Comparison of ENCODE assay signal across 8 cellular contexts in the genomic region with DNA sequence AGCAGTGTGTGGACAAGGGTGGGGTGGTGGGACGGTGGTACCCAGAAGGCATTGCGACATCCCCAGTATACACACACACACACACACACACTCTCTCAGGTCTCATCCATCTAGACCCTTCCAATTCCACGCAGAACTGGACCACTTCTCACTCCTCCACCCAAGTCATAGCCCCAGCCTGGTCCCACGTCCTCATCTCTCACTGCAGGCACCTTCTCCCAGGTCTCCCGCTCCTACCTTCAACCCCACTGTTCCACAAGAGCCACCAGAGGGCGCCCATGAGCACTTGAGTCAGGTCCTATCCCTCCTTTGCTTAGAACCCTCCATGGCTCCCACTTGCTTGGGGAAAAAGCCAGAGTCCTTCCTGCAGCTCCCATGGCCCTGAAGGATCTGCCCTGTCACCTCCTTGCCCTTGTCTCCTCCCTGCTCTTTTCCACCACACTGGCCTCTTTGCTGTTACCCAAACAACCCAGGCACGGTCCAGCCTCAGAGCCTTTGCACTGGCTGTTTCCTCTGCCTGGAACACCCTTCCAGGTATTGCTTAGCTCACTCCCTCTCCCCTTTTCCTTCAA.
DNase-seq lines count a peak whose midpoint lies in the region; ATAC-seq, FAIRE-seq and TF ChIP-seq lines count a peak whose summit lies in the region.

No MANE protein-coding gene starts in this region.

- FAIRE-seq in RCC 7860 (lab: Jason Lieb, UNC): no peak

- H3K27ac ChIP-seq in GM23338 (ENCODE audit: low read depth) (no peak overlapping the region), sigmoid colon (no peak overlapping the region)

- H3K36me3 ChIP-seq in GM23338 (ENCODE audit: insufficient read depth) (no peaks in the 10 kb centered on the region), sigmoid colon (no peaks in the 10 kb centered on the region)

- H3K4me1 ChIP-seq in GM23338 (ENCODE audit: insufficient read depth) (peaks cover 7% of the 10 kb centered on the region; the same call in 1 of the 2 replicates), sigmoid colon (peaks cover 0 to 4% (median under 1%) of the 10 kb centered on the region in 4 donors)

- WGBS in sigmoid colon, 2 donors: 41 to 66% methylated on average over 7 of the region's 7 CpGs

- no peak overlapping the region for H2AFZ ChIP-seq in GM23338

- H4K20me1 ChIP-seq in GM23338 (replicated peaks; ENCODE audit: insufficient read depth): no peaks in the 10 kb centered on the region

- H3K4me3 ChIP-seq in GM23338 (no peak overlapping the region), sigmoid colon (no peak overlapping the region)

- TF ChIP-seq POLR2A in sigmoid colon (IDR thresholded peaks at IDR 0.05): no peak

- TF ChIP-seq CTCF in GM23338 (conservative IDR thresholded peaks at IDR 0.05; ENCODE audit: low read depth in 2 of 2) (peak; percentile 74 to 84), glutamatergic neuron (IDR thresholded peaks at IDR 0.05; ENCODE audit: partially characterized antibody, unreplicated experiment) (peak; percentile 55), sigmoid colon (IDR thresholded peaks at IDR 0.05) (peak in 1 of 4 experiments; percentile 38)

- H3K27me3 ChIP-seq in GM23338 (ENCODE audit: insufficient read depth): no peaks in the 10 kb centered on the region
- H3K27me3 ChIP-seq in sigmoid colon: peaks cover 0 to 4% (median 0%) of the 10 kb centered on the region in 3 donors

- ATAC-seq in GM23338 (peak; percentile 40), GM18519 (IDR thresholded peaks at IDR 0.05; ENCODE audit: low FRiP score, unreplicated experiment) (no peak)
- peak; percentile 44 to 45 for ATAC-seq in activated T-cell treated with anti-CD3 and anti-CD28 coated beads, Interleukin-2, amount 50 U/mL, for 72 hours (replicated peaks in 1 of 2)

- no peak overlapping the region for H3K4me2 ChIP-seq in GM23338

- in situ Hi-C loops in ACHN (cut with HindIII; ENCODE audit: low pct_ligation_motif_present, low pct_unique_long_range_greater_than_20kb, low sequenced_read_pairs): no loop called here

- H3K27ac Mint-ChIP-seq in GM23338: no peak overlapping the region
- H3K27ac Mint-ChIP-seq in activated T-cell treated with anti-CD3 and anti-CD28 coated beads, Interleukin-2, amount 50 U/mL, for 72 hours: no peak overlapping the region
- peak overlapping the region; percentile 49 for H3K27ac Mint-ChIP-seq in glutamatergic neuron (ENCODE audit: unreplicated experiment)

- DNase-seq in ACHN (peak; percentile 47), GM23338 (ENCODE audit: low spot score) (peak; percentile 91), RCC 7860 (ENCODE audit: low spot score) (peak; percentile 28), glutamatergic neuron (peak; percentile 64), sigmoid colon (peak; percentile 72), GF-D8 (lab: John Stamatoyannopoulos, UW) (no peak)
- peak; percentile 78 to 80 for DNase-seq in activated T-cell treated with anti-CD3 and anti-CD28 coated beads, Interleukin-2, amount 50 U/mL, for 72 hours

- no peaks in the 10 kb centered on the region for H3K79me2 ChIP-seq in GM23338 (replicated peaks; ENCODE audit: insufficient read depth)

- no peaks in the 10 kb centered on the region for H3F3A ChIP-seq in GM23338 (replicated peaks; ENCODE audit: low read depth)

- intact Hi-C loops in sigmoid colon (cut with DNase I): no loop called here

- H3K4me1 Mint-ChIP-seq in GM23338 (peaks cover 21% of the 10 kb centered on the region), glutamatergic neuron (ENCODE audit: low read depth, unreplicated experiment) (peaks cover 12% of the 10 kb centered on the region)
- H3K4me1 Mint-ChIP-seq in activated T-cell treated with anti-CD3 and anti-CD28 coated beads, Interleukin-2, amount 50 U/mL, for 72 hours (ENCODE audit: low read depth): peaks cover 48% of the 10 kb centered on the region

- H3K9me3 Mint-ChIP-seq in GM23338 (no peaks in the 10 kb centered on the region; the same call in 1 of the 3 replicates), glutamatergic neuron (ENCODE audit: unreplicated experiment) (peaks cover 17% of the 10 kb centered on the region)
- H3K9me3 Mint-ChIP-seq in activated T-cell treated with anti-CD3 and anti-CD28 coated beads, Interleukin-2, amount 50 U/mL, for 72 hours: no peaks in the 10 kb centered on the region

- peaks cover 7% of the 10 kb centered on the region; the same call in 1 of the 3 replicates for H3K36me3 Mint-ChIP-seq in GM23338 (ENCODE audit: low read depth)
- no peaks in the 10 kb centered on the region for H3K36me3 Mint-ChIP-seq in activated T-cell treated with anti-CD3 and anti-CD28 coated beads, Interleukin-2, amount 50 U/mL, for 72 hours (ENCODE audit: insufficient read depth in 2 of 2)
- no peaks in the 10 kb centered on the region for H3K36me3 Mint-ChIP-seq in glutamatergic neuron (ENCODE audit: unreplicated experiment)

- no peak for TF ChIP-seq EP300 in sigmoid colon (IDR thresholded peaks at IDR 0.05)

- H3K4me3 Mint-ChIP-seq in GM23338: no peak overlapping the region
- no peak overlapping the region for H3K4me3 Mint-ChIP-seq in activated T-cell treated with anti-CD3 and anti-CD28 coated beads, Interleukin-2, amount 50 U/mL, for 72 hours
- no peak overlapping the region for H3K4me3 Mint-ChIP-seq in glutamatergic neuron (ENCODE audit: unreplicated experiment)

- H3K27me3 Mint-ChIP-seq in GM23338 (ENCODE audit: insufficient read depth, low read depth, poor library complexity): peaks cover 15% of the 10 kb centered on the region
- no peaks in the 10 kb centered on the region for H3K27me3 Mint-ChIP-seq in activated T-cell treated with anti-CD3 and anti-CD28 coated beads, Interleukin-2, amount 50 U/mL, for 72 hours (ENCODE audit: low read depth)
- peaks cover 8% of the 10 kb centered on the region for H3K27me3 Mint-ChIP-seq in glutamatergic neuron (ENCODE audit: unreplicated experiment)

- no peaks in the 10 kb centered on the region for H3K9me3 ChIP-seq in sigmoid colon

- no peaks in the 10 kb centered on the region for H3K9me2 ChIP-seq in GM23338 (ENCODE audit: insufficient read depth)

TF ChIP-seq in GM23338, 12 proteins besides CTCF, POLR2A, EP300 and RAD21:
- TF ChIP-seq, protein P1, sequence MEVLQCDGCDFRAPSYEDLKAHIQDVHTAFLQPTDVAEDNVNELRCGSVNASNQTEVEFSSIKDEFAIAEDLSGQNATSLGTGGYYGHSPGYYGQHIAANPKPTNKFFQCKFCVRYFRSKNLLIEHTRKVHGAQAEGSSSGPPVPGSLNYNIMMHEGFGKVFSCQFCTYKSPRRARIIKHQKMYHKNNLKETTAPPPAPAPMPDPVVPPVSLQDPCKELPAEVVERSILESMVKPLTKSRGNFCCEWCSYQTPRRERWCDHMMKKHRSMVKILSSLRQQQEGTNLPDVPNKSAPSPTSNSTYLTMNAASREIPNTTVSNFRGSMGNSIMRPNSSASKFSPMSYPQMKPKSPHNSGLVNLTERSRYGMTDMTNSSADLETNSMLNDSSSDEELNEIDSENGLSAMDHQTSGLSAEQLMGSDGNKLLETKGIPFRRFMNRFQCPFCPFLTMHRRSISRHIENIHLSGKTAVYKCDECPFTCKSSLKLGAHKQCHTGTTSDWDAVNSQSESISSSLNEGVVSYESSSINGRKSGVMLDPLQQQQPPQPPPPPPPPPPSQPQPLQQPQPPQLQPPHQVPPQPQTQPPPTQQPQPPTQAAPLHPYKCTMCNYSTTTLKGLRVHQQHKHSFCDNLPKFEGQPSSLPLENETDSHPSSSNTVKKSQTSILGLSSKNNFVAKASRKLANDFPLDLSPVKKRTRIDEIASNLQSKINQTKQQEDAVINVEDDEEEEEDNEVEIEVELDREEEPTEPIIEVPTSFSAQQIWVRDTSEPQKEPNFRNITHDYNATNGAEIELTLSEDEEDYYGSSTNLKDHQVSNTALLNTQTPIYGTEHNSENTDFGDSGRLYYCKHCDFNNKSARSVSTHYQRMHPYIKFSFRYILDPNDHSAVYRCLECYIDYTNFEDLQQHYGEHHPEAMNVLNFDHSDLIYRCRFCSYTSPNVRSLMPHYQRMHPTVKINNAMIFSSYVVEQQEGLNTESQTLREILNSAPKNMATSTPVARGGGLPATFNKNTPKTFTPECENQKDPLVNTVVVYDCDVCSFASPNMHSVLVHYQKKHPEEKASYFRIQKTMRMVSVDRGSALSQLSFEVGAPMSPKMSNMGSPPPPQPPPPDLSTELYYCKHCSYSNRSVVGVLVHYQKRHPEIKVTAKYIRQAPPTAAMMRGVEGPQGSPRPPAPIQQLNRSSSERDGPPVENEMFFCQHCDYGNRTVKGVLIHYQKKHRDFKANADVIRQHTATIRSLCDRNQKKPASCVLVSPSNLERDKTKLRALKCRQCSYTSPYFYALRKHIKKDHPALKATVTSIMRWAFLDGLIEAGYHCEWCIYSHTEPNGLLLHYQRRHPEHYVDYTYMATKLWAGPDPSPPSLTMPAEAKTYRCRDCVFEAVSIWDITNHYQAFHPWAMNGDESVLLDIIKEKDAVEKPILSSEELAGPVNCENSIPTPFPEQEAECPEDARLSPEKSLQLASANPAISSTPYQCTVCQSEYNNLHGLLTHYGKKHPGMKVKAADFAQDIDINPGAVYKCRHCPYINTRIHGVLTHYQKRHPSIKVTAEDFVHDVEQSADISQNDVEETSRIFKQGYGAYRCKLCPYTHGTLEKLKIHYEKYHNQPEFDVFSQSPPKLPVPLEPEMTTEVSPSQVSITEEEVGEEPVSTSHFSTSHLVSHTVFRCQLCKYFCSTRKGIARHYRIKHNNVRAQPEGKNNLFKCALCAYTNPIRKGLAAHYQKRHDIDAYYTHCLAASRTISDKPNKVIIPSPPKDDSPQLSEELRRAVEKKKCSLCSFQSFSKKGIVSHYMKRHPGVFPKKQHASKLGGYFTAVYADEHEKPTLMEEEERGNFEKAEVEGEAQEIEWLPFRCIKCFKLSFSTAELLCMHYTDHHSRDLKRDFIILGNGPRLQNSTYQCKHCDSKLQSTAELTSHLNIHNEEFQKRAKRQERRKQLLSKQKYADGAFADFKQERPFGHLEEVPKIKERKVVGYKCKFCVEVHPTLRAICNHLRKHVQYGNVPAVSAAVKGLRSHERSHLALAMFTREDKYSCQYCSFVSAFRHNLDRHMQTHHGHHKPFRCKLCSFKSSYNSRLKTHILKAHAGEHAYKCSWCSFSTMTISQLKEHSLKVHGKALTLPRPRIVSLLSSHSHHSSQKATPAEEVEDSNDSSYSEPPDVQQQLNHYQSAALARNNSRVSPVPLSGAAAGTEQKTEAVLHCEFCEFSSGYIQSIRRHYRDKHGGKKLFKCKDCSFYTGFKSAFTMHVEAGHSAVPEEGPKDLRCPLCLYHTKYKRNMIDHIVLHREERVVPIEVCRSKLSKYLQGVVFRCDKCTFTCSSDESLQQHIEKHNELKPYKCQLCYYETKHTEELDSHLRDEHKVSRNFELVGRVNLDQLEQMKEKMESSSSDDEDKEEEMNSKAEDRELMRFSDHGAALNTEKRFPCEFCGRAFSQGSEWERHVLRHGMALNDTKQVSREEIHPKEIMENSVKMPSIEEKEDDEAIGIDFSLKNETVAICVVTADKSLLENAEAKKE (CRISPR knock-in tag; IDR thresholded peaks at IDR 0.05): no peak
- no peak for TF ChIP-seq ZNF114 (CRISPR knock-in tag; IDR thresholded peaks at IDR 0.05)
- TF ChIP-seq EZH2phosphoT487 (IDR thresholded peaks at IDR 0.05; ENCODE audit: unreplicated experiment): no peak
